2 cellular contexts compared by ENCODE assay signal in genomic region chr21:42288962-42289361, GRCh38.
TF ChIP-seq lines count a peak whose summit lies in the region.

No MANE protein-coding gene starts in this region.

TF ChIP-seq in GM12878, 131 proteins besides CTCF, POLR2A, EP300 and RAD21 (continued from another document):
- TF ChIP-seq IRF3 (IDR thresholded peaks at IDR 0.05): no peak
- TF ChIP-seq ASH2L (IDR thresholded peaks at IDR 0.05; ENCODE audit: borderline replicate concordance, low read depth): no peak

TF ChIP-seq in SK-N-SH treated with all-trans-retinoic acid at 6 μM for 48 hours, 23 proteins besides CTCF, POLR2A, EP300 and RAD21 (continued from another document):
- no peak for TF ChIP-seq PATZ1 (CRISPR knock-in tag; IDR thresholded peaks at IDR 0.05; ENCODE audit: borderline replicate concordance)
- no peak for TF ChIP-seq ZNF70 (CRISPR knock-in tag; IDR thresholded peaks at IDR 0.05)
- TF ChIP-seq ARNTL (CRISPR knock-in tag; IDR thresholded peaks at IDR 0.05; ENCODE audit: borderline replicate concordance, low read depth): no peak
- no peak for TF ChIP-seq SNAI2 (CRISPR knock-in tag; IDR thresholded peaks at IDR 0.05)
- TF ChIP-seq TOX (CRISPR knock-in tag; IDR thresholded peaks at IDR 0.05; ENCODE audit: borderline replicate concordance): no peak
- no peak for TF ChIP-seq RARB (CRISPR knock-in tag; IDR thresholded peaks at IDR 0.05)
- no peak for TF ChIP-seq OSR1 (CRISPR knock-in tag; IDR thresholded peaks at IDR 0.05)
- TF ChIP-seq, protein P1, sequence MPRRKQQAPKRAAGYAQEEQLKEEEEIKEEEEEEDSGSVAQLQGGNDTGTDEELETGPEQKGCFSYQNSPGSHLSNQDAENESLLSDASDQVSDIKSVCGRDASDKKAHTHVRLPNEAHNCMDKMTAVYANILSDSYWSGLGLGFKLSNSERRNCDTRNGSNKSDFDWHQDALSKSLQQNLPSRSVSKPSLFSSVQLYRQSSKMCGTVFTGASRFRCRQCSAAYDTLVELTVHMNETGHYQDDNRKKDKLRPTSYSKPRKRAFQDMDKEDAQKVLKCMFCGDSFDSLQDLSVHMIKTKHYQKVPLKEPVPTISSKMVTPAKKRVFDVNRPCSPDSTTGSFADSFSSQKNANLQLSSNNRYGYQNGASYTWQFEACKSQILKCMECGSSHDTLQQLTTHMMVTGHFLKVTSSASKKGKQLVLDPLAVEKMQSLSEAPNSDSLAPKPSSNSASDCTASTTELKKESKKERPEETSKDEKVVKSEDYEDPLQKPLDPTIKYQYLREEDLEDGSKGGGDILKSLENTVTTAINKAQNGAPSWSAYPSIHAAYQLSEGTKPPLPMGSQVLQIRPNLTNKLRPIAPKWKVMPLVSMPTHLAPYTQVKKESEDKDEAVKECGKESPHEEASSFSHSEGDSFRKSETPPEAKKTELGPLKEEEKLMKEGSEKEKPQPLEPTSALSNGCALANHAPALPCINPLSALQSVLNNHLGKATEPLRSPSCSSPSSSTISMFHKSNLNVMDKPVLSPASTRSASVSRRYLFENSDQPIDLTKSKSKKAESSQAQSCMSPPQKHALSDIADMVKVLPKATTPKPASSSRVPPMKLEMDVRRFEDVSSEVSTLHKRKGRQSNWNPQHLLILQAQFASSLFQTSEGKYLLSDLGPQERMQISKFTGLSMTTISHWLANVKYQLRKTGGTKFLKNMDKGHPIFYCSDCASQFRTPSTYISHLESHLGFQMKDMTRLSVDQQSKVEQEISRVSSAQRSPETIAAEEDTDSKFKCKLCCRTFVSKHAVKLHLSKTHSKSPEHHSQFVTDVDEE (CRISPR knock-in tag; IDR thresholded peaks at IDR 0.05): no peak
- no peak for TF ChIP-seq PPARA (CRISPR knock-in tag; IDR thresholded peaks at IDR 0.05; ENCODE audit: borderline replicate concordance)
- TF ChIP-seq ZFP3 (CRISPR knock-in tag; IDR thresholded peaks at IDR 0.05): no peak
